Comparison of ENCODE assay signal across 11 cellular contexts in the genomic region with DNA sequence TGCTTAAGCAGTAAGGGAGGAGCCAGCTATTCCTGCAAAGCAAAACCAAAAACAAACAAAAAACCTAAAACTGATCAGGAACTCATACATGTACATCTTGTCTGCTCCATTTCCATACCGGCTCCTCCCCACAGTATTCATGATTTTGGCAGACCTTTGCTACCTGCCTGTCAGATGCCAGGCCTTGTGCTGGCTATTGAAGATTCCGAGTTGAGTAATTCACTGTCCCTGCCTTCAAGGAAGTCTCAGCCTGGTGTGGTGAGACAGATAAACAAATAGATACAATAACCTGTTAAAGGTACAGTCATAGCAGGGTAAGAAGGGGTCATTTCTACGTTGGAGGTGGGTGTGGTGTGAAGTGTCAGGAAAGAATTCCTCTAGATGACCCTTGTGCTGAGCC. TPM values are rescaled to one million over a fixed set of nuclear protein-coding genes. Genes with fewer than 3 reads are reported as not detected.
A peak's percentile ranks its signal among the peaks of the same experiment; 100 is the strongest.
DNase-seq lines count a peak whose midpoint lies in the region; ATAC-seq and TF ChIP-seq lines count a peak whose summit lies in the region.
"Had no signal": no experiment of that assay in that cellular context is flagged by ENCODE, and none has a peak within 500 bp of the region (broad histone marks: within the 10 kb centered on the region; RNA-seq: fewer than 3 reads in every experiment).

No MANE protein-coding gene starts in this region.

- H3K9me3 ChIP-seq in CD8-positive, alpha-beta memory T cell (ENCODE audit: low read length) = no peaks in the 10 kb centered on the region
- no peaks in the 10 kb centered on the region for H3K9me3 ChIP-seq in OCI-LY7 (ENCODE audit: low read length)

- peaks cover 3% of the 10 kb centered on the region for H3K36me3 ChIP-seq in CD8-positive, alpha-beta memory T cell (ENCODE audit: insufficient read depth, low read length)
- peaks cover 41% of the 10 kb centered on the region for H3K36me3 ChIP-seq in OCI-LY7 (ENCODE audit: insufficient read depth, low read length)

- no peak overlapping the region for H3K27ac ChIP-seq in CD8-positive, alpha-beta memory T cell (ENCODE audit: low read depth, low read length)
- H3K27ac ChIP-seq in OCI-LY7 (ENCODE audit: low read depth, low read length, poor library complexity, severe bottlenecking) = peak overlapping the region; percentile 93
- peak overlapping the region; percentile 82 for H3K27ac ChIP-seq in epithelial cell of prostate

- intact Hi-C loops in OCI-LY7 (cut with micrococcal nuclease; ENCODE audit: unreplicated experiment) = no loop called here

- peak overlapping the region; percentile 84; the same call in 1 of the 2 replicates for H3K4me2 ChIP-seq in OCI-LY7 (ENCODE audit: low read length)

- H3K4me3 ChIP-seq in CD8-positive, alpha-beta memory T cell (ENCODE audit: low read length) = no peak overlapping the region
- H3K4me3 ChIP-seq in OCI-LY7 (ENCODE audit: low read depth, low read length, poor library complexity, severe bottlenecking) = no peak overlapping the region

- POLR2A ChIA-PET in CD8-positive, alpha-beta memory T cell (lab: Charles Lee) = no interaction called here
- POLR2A ChIA-PET in OCI-LY7 (lab: Charles Lee) = interaction anchor here (0.7 to 1.3 kb wide), 3 partner anchors 11 to 41 kb away, joined by 3 to 6 read pairs (median 3); no protein-coding TSS in a partner anchor

- H4K20me1 ChIP-seq in OCI-LY7 (ENCODE audit: insufficient read depth, low read length) = peaks cover 58% of the 10 kb centered on the region

- H3K9me3 Mint-ChIP-seq in CD8-positive, alpha-beta memory T cell = no peaks in the 10 kb centered on the region
- H3K9me3 Mint-ChIP-seq in nephron = no peaks in the 10 kb centered on the region

- no peak overlapping the region for H2AFZ ChIP-seq in OCI-LY7 (ENCODE audit: low read length)

- H3K4me1 Mint-ChIP-seq in CD8-positive, alpha-beta memory T cell = peaks cover 85 to 96% (median 89%) of the 10 kb centered on the region in 3 donors
- peaks cover 50% of the 10 kb centered on the region for H3K4me1 Mint-ChIP-seq in nephron

- no peaks in the 10 kb centered on the region for H3K9me2 ChIP-seq in OCI-LY7 (ENCODE audit: insufficient read depth, low read length)

- DNase-seq in CD8-positive, alpha-beta memory T cell = no peak
- DNase-seq in OCI-LY7 (ENCODE audit: low spot score) = no peak
- peak; percentile 95 for DNase-seq in epithelial cell of prostate (ENCODE audit: low read depth, low spot score)
- no peak for DNase-seq in GM10266 (ENCODE audit: extremely low spot score)
- DNase-seq in cerebellar nuclear complex (lab: John Stamatoyannopoulos, UW) = no peak
- DNase-seq: activated CD4-positive, alpha-beta T cell treated with anti-CD3 and anti-CD28 coated beads, Interleukin-2, amount 50 U/mL, for 1 hour; DMS79 treated with DMSO at 0.1 percent for 48 hours; right cardiac atrium had no signal

- no peaks in the 10 kb centered on the region for H3K27me3 ChIP-seq in CD8-positive, alpha-beta memory T cell (ENCODE audit: insufficient read depth, low read length, poor library complexity, severe bottlenecking)

- H3K79me2 ChIP-seq in OCI-LY7 (ENCODE audit: insufficient read depth, low read depth, low read length) = peaks cover 98% of the 10 kb centered on the region

- ATAC-seq in HG03354 (IDR thresholded peaks at IDR 0.05; ENCODE audit: poor library complexity, severe bottlenecking, unreplicated experiment) (no peak), GM19455 (IDR thresholded peaks at IDR 0.05; ENCODE audit: unreplicated experiment) (no peak)
- ATAC-seq: right cardiac atrium had no signal

- peaks cover 51% of the 10 kb centered on the region for H3K4me1 ChIP-seq in CD8-positive, alpha-beta memory T cell (ENCODE audit: insufficient read depth, low read length)
- H3K4me1 ChIP-seq in OCI-LY7 (ENCODE audit: insufficient read depth, low read length, poor library complexity, severe bottlenecking) = peaks cover 73% of the 10 kb centered on the region

- peaks cover 0 to 1% of the 10 kb centered on the region in 2 donors for H3K27me3 Mint-ChIP-seq in CD8-positive, alpha-beta memory T cell
- no peaks in the 10 kb centered on the region for H3K27me3 Mint-ChIP-seq in nephron (ENCODE audit: low read depth)

- BruUV-seq in OCI-LY7 (replicated peaks; lab: Mats Ljungman, UMichigan) = TSS peak; percentile 6

- TF ChIP-seq CTCF in OCI-LY7 (conservative IDR thresholded peaks at IDR 0.05; ENCODE audit: low read length) (no peak), nephron (IDR thresholded peaks at IDR 0.05; ENCODE audit: unreplicated experiment in 3 of 3) (no peak), GM10266 (IDR thresholded peaks at IDR 0.05; ENCODE audit: control insufficient read depth, insufficient read depth, low read depth, missing control alignments) (no peak)

- H3K36me3 Mint-ChIP-seq in CD8-positive, alpha-beta memory T cell = peaks cover 0 to 28% (median 0%) of the 10 kb centered on the region in 3 donors
- H3K36me3 Mint-ChIP-seq in nephron (ENCODE audit: low read depth) = peaks cover 6% of the 10 kb centered on the region

- CTCF ChIA-PET in CD8-positive, alpha-beta memory T cell (lab: Charles Lee) = no interaction called here
- CTCF ChIA-PET in OCI-LY7 (lab: Charles Lee; ENCODE audit: unreplicated experiment) = interaction anchor here (1.2 kb wide), 1 partner anchor 55 kb away, joined by 4 read pairs; no protein-coding TSS in a partner anchor

- H3K27ac Mint-ChIP-seq in CD8-positive, alpha-beta memory T cell = peak overlapping the region in 5 of 8 donors; percentile 28 to 77 (median 47)
- H3K27ac Mint-ChIP-seq in nephron = peak overlapping the region; percentile 3 to 12 (median 9)

- peak overlapping the region in 1 of 7 donors; percentile 52 for H3K4me3 Mint-ChIP-seq in CD8-positive, alpha-beta memory T cell
- H3K4me3 Mint-ChIP-seq in nephron = no peak overlapping the region

RNA-seq across cellular contexts. Expression of a gene that starts 42.7 kb away (rescaled TPM):
- total RNA-seq in CD8-positive, alpha-beta memory T cell = 10 to 100 TPM; 51.4 to 53.9 TPM
- 9.3 TPM for polyA plus RNA-seq in CD8-positive, alpha-beta memory T cell
- total RNA-seq in OCI-LY7 (2014; rRNA removed; shearing (Covaris generic)) = 19.3 and 23.1 TPM in 2 replicates
- 40.9 and 43.6 TPM in 2 replicates for total RNA-seq in OCI-LY7 (2022)
